Comparison of ENCODE assay signal across 34 cellular contexts in genomic region chr5:151495330-151495729, GRCh38.
"Had no signal": no experiment of that assay in that cellular context is flagged by ENCODE, and none has a peak within 500 bp of the region (broad histone marks: within the 10 kb centered on the region; RNA-seq: fewer than 3 reads in every experiment).

No MANE protein-coding gene starts in this region.

- H3K36me3 Mint-ChIP-seq: activated CD8-positive, alpha-beta memory T cell treated with anti-CD3 and anti-CD28 coated beads, Interleukin-2, amount 10 ng/mL, durations not matched to agents 7 days and 5 days; activated naive CD4-positive, alpha-beta T cell treated with anti-CD3 and anti-CD28 coated beads, Interleukin-2, amount 10 ng/mL, durations not matched to agents 7 days and 5 days had no signal

- H3K27ac ChIP-seq: Peyer's patch, WERI-Rb-1 had no signal

- H3K36me3 ChIP-seq: WERI-Rb-1 had no signal

- DNase-seq: activated CD4-positive, alpha-beta memory T cell treated with anti-CD3 and anti-CD28 coated beads, Interleukin-2, amount 10 ng/mL, durations not matched to agents 7 days and 5 days; activated CD4-positive, alpha-beta T cell treated with anti-CD3 and anti-CD28 coated beads for 1 hour; activated CD4-positive, alpha-beta T cell treated with anti-CD3 and anti-CD28 coated beads for 48 hours; activated CD4-positive, CD25-positive, alpha-beta regulatory T cell; activated CD8-positive, alpha-beta memory T cell treated with anti-CD3 and anti-CD28 coated beads for 24 hours; activated CD8-positive, alpha-beta memory T cell treated with anti-CD3 and anti-CD28 coated beads, Interleukin-2, amount 10 ng/mL, durations not matched to agents 7 days and 5 days; activated CD8-positive, alpha-beta memory T cell treated with anti-CD3 and anti-CD28 coated beads, Interleukin-2, amount 50 U/mL, for 48 hours; activated effector memory CD4-positive, alpha-beta T cell treated with Interleukin-2 at 50 U/mL for 16 hours; activated naive CD4-positive, alpha-beta T cell treated with anti-CD3 and anti-CD28 coated beads, Interleukin-2, amount 10 ng/mL, durations not matched to agents 7 days and 5 days; activated naive CD8-positive, alpha-beta T cell treated with anti-CD3 and anti-CD28 coated beads, Interleukin-2, amount 50 U/mL, for 24 hours; activated T-cell treated with anti-CD3 and anti-CD28 coated beads, Interleukin-2, amount 50 U/mL, for 48 hours; anterior cingulate cortex; central memory CD4-positive, alpha-beta T cell; NCI-H1105; NCI-H1417 treated with DMSO at 0.1 percent for 48 hours; NCI-H187 treated with DMSO at 0.1 percent for 48 hours; NCI-H2081; NCI-H2171 treated with DMSO at 0.1 percent for 48 hours; NCI-H2227 treated with DMSO at 0.1 percent for 48 hours; NCI-H446; NCI-H510A treated with DMSO at 0.1 percent for 48 hours; NCI-H69; NCI-H82; PC-3; Peyer's patch; RPMI8226; SIG-M5; SW 1271; T-helper 1 cell; T-helper 2 cell; T-helper 9 cell; WERI-Rb-1 had no signal

- H3K4me3 ChIP-seq: Peyer's patch had no signal

- H3K27me3 ChIP-seq: Peyer's patch had no signal

- H3K27me3 Mint-ChIP-seq: activated CD4-positive, alpha-beta memory T cell treated with anti-CD3 and anti-CD28 coated beads, Interleukin-2, amount 10 ng/mL, durations not matched to agents 7 days and 5 days; activated CD8-positive, alpha-beta memory T cell treated with anti-CD3 and anti-CD28 coated beads, Interleukin-2, amount 10 ng/mL, durations not matched to agents 7 days and 5 days; activated naive CD4-positive, alpha-beta T cell treated with anti-CD3 and anti-CD28 coated beads, Interleukin-2, amount 10 ng/mL, durations not matched to agents 7 days and 5 days; activated naive CD8-positive, alpha-beta T cell; activated naive CD8-positive, alpha-beta T cell treated with anti-CD3 and anti-CD28 coated beads, Interleukin-2, amount 50 U/mL, for 24 hours; brain had no signal

- ATAC-seq: activated CD8-positive, alpha-beta memory T cell treated with anti-CD3 and anti-CD28 coated beads, Interleukin-2, amount 10 ng/mL, durations not matched to agents 7 days and 5 days; activated naive CD8-positive, alpha-beta T cell treated with anti-CD3 and anti-CD28 coated beads, Interleukin-2, amount 50 U/mL, for 24 hours; PC-3 had no signal

- H3K4me1 Mint-ChIP-seq: activated CD4-positive, alpha-beta memory T cell treated with anti-CD3 and anti-CD28 coated beads, Interleukin-2, amount 10 ng/mL, durations not matched to agents 7 days and 5 days; activated CD8-positive, alpha-beta memory T cell treated with anti-CD3 and anti-CD28 coated beads, Interleukin-2, amount 10 ng/mL, durations not matched to agents 7 days and 5 days; activated naive CD4-positive, alpha-beta T cell treated with anti-CD3 and anti-CD28 coated beads, Interleukin-2, amount 10 ng/mL, durations not matched to agents 7 days and 5 days had no signal

- H3K9me3 Mint-ChIP-seq: activated CD4-positive, alpha-beta memory T cell treated with anti-CD3 and anti-CD28 coated beads, Interleukin-2, amount 10 ng/mL, durations not matched to agents 7 days and 5 days; activated naive CD4-positive, alpha-beta T cell treated with anti-CD3 and anti-CD28 coated beads, Interleukin-2, amount 10 ng/mL, durations not matched to agents 7 days and 5 days; activated naive CD8-positive, alpha-beta T cell treated with anti-CD3 and anti-CD28 coated beads, Interleukin-2, amount 50 U/mL, for 24 hours; brain had no signal

- H3K4me3 Mint-ChIP-seq: activated CD4-positive, alpha-beta memory T cell treated with anti-CD3 and anti-CD28 coated beads, Interleukin-2, amount 10 ng/mL, durations not matched to agents 7 days and 5 days; activated CD8-positive, alpha-beta memory T cell treated with anti-CD3 and anti-CD28 coated beads, Interleukin-2, amount 10 ng/mL, durations not matched to agents 7 days and 5 days; activated naive CD4-positive, alpha-beta T cell treated with anti-CD3 and anti-CD28 coated beads, Interleukin-2, amount 10 ng/mL, durations not matched to agents 7 days and 5 days; activated naive CD8-positive, alpha-beta T cell; activated naive CD8-positive, alpha-beta T cell treated with anti-CD3 and anti-CD28 coated beads, Interleukin-2, amount 50 U/mL, for 24 hours; brain had no signal

- H3K27ac Mint-ChIP-seq: activated CD4-positive, alpha-beta memory T cell treated with anti-CD3 and anti-CD28 coated beads, Interleukin-2, amount 10 ng/mL, durations not matched to agents 7 days and 5 days; activated CD8-positive, alpha-beta memory T cell treated with anti-CD3 and anti-CD28 coated beads, Interleukin-2, amount 10 ng/mL, durations not matched to agents 7 days and 5 days; activated naive CD4-positive, alpha-beta T cell treated with anti-CD3 and anti-CD28 coated beads, Interleukin-2, amount 10 ng/mL, durations not matched to agents 7 days and 5 days; activated naive CD8-positive, alpha-beta T cell; activated naive CD8-positive, alpha-beta T cell treated with anti-CD3 and anti-CD28 coated beads, Interleukin-2, amount 50 U/mL, for 24 hours had no signal

- H3K9me3 ChIP-seq: Peyer's patch had no signal

- H3K4me1 ChIP-seq: Peyer's patch had no signal
